Comparison of ENCODE assay signal across 1 cellular context in the genomic region with DNA sequence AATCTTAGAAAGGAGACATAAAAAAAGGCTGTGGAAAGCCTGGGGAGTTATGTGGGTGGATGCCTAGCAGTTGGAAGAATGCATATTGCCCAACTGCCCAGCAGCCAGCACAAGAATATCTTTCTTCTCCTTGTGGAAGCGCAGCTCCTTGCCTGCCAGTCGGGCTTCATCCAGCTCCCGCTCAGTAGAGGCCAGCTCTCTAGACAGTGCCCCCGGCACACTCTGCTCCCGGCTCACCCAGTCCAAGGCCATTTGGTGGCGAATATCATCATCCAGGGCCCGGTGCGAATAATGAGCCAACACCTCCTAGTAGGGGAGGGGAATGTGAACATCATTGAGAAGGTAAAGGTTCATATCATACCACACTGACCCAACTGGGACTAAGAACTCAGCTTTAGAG.
TF ChIP-seq lines count a peak whose summit lies in the region.

No MANE protein-coding gene starts in this region.

TF ChIP-seq in GM23338, 12 proteins besides CTCF, POLR2A, EP300 and RAD21:
- TF ChIP-seq ZNF114 (CRISPR knock-in tag; IDR thresholded peaks at IDR 0.05) (no peak), JUNB (IDR thresholded peaks at IDR 0.05; ENCODE audit: unreplicated experiment) (no peak), POLR2AphosphoS5 (IDR thresholded peaks at IDR 0.05; ENCODE audit: low read depth) (no peak), EZH2 (IDR thresholded peaks at IDR 0.05; ENCODE audit: low read depth, unreplicated experiment) (no peak), NANOG (IDR thresholded peaks at IDR 0.05; ENCODE audit: borderline replicate concordance) (no peak), CREB1 (CRISPR knock-in tag; IDR thresholded peaks at IDR 0.05; ENCODE audit: low read depth) (no peak), EZH2phosphoT487 (IDR thresholded peaks at IDR 0.05; ENCODE audit: unreplicated experiment) (no peak), ZNF331 (CRISPR knock-in tag; IDR thresholded peaks at IDR 0.05; ENCODE audit: low read depth) (no peak), STAT1 (IDR thresholded peaks at IDR 0.05; ENCODE audit: unreplicated experiment) (no peak)
- TF ChIP-seq, protein P1, sequence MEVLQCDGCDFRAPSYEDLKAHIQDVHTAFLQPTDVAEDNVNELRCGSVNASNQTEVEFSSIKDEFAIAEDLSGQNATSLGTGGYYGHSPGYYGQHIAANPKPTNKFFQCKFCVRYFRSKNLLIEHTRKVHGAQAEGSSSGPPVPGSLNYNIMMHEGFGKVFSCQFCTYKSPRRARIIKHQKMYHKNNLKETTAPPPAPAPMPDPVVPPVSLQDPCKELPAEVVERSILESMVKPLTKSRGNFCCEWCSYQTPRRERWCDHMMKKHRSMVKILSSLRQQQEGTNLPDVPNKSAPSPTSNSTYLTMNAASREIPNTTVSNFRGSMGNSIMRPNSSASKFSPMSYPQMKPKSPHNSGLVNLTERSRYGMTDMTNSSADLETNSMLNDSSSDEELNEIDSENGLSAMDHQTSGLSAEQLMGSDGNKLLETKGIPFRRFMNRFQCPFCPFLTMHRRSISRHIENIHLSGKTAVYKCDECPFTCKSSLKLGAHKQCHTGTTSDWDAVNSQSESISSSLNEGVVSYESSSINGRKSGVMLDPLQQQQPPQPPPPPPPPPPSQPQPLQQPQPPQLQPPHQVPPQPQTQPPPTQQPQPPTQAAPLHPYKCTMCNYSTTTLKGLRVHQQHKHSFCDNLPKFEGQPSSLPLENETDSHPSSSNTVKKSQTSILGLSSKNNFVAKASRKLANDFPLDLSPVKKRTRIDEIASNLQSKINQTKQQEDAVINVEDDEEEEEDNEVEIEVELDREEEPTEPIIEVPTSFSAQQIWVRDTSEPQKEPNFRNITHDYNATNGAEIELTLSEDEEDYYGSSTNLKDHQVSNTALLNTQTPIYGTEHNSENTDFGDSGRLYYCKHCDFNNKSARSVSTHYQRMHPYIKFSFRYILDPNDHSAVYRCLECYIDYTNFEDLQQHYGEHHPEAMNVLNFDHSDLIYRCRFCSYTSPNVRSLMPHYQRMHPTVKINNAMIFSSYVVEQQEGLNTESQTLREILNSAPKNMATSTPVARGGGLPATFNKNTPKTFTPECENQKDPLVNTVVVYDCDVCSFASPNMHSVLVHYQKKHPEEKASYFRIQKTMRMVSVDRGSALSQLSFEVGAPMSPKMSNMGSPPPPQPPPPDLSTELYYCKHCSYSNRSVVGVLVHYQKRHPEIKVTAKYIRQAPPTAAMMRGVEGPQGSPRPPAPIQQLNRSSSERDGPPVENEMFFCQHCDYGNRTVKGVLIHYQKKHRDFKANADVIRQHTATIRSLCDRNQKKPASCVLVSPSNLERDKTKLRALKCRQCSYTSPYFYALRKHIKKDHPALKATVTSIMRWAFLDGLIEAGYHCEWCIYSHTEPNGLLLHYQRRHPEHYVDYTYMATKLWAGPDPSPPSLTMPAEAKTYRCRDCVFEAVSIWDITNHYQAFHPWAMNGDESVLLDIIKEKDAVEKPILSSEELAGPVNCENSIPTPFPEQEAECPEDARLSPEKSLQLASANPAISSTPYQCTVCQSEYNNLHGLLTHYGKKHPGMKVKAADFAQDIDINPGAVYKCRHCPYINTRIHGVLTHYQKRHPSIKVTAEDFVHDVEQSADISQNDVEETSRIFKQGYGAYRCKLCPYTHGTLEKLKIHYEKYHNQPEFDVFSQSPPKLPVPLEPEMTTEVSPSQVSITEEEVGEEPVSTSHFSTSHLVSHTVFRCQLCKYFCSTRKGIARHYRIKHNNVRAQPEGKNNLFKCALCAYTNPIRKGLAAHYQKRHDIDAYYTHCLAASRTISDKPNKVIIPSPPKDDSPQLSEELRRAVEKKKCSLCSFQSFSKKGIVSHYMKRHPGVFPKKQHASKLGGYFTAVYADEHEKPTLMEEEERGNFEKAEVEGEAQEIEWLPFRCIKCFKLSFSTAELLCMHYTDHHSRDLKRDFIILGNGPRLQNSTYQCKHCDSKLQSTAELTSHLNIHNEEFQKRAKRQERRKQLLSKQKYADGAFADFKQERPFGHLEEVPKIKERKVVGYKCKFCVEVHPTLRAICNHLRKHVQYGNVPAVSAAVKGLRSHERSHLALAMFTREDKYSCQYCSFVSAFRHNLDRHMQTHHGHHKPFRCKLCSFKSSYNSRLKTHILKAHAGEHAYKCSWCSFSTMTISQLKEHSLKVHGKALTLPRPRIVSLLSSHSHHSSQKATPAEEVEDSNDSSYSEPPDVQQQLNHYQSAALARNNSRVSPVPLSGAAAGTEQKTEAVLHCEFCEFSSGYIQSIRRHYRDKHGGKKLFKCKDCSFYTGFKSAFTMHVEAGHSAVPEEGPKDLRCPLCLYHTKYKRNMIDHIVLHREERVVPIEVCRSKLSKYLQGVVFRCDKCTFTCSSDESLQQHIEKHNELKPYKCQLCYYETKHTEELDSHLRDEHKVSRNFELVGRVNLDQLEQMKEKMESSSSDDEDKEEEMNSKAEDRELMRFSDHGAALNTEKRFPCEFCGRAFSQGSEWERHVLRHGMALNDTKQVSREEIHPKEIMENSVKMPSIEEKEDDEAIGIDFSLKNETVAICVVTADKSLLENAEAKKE (CRISPR knock-in tag; IDR thresholded peaks at IDR 0.05), result no peak
- TF ChIP-seq, protein P2, sequence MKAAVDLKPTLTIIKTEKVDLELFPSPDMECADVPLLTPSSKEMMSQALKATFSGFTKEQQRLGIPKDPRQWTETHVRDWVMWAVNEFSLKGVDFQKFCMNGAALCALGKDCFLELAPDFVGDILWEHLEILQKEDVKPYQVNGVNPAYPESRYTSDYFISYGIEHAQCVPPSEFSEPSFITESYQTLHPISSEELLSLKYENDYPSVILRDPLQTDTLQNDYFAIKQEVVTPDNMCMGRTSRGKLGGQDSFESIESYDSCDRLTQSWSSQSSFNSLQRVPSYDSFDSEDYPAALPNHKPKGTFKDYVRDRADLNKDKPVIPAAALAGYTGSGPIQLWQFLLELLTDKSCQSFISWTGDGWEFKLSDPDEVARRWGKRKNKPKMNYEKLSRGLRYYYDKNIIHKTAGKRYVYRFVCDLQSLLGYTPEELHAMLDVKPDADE (IDR thresholded peaks at IDR 0.05), result no peak
- TF ChIP-seq, protein P3, sequence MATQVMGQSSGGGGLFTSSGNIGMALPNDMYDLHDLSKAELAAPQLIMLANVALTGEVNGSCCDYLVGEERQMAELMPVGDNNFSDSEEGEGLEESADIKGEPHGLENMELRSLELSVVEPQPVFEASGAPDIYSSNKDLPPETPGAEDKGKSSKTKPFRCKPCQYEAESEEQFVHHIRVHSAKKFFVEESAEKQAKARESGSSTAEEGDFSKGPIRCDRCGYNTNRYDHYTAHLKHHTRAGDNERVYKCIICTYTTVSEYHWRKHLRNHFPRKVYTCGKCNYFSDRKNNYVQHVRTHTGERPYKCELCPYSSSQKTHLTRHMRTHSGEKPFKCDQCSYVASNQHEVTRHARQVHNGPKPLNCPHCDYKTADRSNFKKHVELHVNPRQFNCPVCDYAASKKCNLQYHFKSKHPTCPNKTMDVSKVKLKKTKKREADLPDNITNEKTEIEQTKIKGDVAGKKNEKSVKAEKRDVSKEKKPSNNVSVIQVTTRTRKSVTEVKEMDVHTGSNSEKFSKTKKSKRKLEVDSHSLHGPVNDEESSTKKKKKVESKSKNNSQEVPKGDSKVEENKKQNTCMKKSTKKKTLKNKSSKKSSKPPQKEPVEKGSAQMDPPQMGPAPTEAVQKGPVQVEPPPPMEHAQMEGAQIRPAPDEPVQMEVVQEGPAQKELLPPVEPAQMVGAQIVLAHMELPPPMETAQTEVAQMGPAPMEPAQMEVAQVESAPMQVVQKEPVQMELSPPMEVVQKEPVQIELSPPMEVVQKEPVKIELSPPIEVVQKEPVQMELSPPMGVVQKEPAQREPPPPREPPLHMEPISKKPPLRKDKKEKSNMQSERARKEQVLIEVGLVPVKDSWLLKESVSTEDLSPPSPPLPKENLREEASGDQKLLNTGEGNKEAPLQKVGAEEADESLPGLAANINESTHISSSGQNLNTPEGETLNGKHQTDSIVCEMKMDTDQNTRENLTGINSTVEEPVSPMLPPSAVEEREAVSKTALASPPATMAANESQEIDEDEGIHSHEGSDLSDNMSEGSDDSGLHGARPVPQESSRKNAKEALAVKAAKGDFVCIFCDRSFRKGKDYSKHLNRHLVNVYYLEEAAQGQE (IDR thresholded peaks at IDR 0.05; ENCODE audit: unreplicated experiment), result no peak
